9 cellular contexts compared by ENCODE assay signal in the genomic region with DNA sequence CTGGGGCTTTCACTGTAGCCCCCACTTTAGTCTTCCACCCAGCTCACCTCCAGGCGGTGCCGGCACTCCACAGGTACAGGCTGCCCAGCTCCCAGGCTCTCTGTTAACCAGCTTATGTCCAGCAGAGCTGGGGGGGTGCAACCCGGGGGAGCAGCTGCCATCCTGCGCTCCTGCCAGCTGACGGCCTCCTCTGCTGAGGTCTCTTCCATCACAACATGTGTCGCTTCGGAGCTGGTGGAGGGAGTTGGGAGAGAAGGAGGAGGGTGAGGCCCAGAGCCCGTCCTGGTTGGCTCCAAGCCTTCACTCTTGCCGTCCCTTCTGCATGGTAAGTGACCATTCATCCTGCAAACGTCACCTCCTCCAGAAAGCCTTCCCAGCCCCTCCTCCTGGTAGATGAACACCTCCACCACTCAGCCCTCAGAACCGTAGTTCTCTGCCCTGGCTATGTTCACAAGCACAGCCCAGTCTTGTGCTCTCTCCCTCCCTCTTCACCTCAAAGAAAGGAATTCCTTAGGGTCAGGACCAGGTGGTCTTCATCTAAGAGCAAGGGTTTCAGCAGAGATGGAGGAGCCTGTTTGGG. TPM values are rescaled to one million over a fixed set of nuclear protein-coding genes. Genes with fewer than 3 reads are reported as not detected.
DNase-seq lines count a peak whose midpoint lies in the region; ATAC-seq and TF ChIP-seq lines count a peak whose summit lies in the region.
"Had no signal": no experiment of that assay in that cellular context is flagged by ENCODE, and none has a peak within 500 bp of the region (broad histone marks: within the 10 kb centered on the region; RNA-seq: fewer than 3 reads in every experiment).

No MANE protein-coding gene starts in this region.

- H3K27ac ChIP-seq in lower lobe of right lung, result no peak overlapping the region
- H3K27ac ChIP-seq in upper lobe of right lung, result no peak overlapping the region

- H3K27me3 ChIP-seq in lower lobe of right lung (ENCODE audit: low read depth) (no peaks in the 10 kb centered on the region), upper lobe of right lung (no peaks in the 10 kb centered on the region)

- H3K27me3 Mint-ChIP-seq in activated naive CD8-positive, alpha-beta T cell treated with anti-CD3 and anti-CD28 coated beads, Interleukin-2, amount 10 ng/mL, durations not matched to agents 7 days and 5 days, result no peaks in the 10 kb centered on the region

- peaks cover 22% of the 10 kb centered on the region for H3K4me1 ChIP-seq in lower lobe of right lung
- peaks cover 20% of the 10 kb centered on the region for H3K4me1 ChIP-seq in upper lobe of right lung

- peaks cover 32% of the 10 kb centered on the region for H3K4me1 Mint-ChIP-seq in activated naive CD8-positive, alpha-beta T cell treated with anti-CD3 and anti-CD28 coated beads, Interleukin-2, amount 10 ng/mL, durations not matched to agents 7 days and 5 days

- POLR2A ChIA-PET in activated naive CD8-positive, alpha-beta T cell treated with anti-CD3 and anti-CD28 coated beads, Interleukin-2, amount 10 ng/mL, durations not matched to agents 7 days and 5 days (lab: Charles Lee), result interaction anchor here (0.8 to 1.9 kb wide), 15 partner anchors 9 to 897 kb away, joined by 3 to 20 read pairs (median 5); a partner anchor contains a TSS

- H3K27ac Mint-ChIP-seq in activated naive CD8-positive, alpha-beta T cell treated with anti-CD3 and anti-CD28 coated beads, Interleukin-2, amount 10 ng/mL, durations not matched to agents 7 days and 5 days, result peak overlapping the region; percentile 93

- ATAC-seq in Right ventricle myocardium inferior (no peak), lower lobe of right lung (no peak), upper lobe of right lung (no peak), HG03095 (IDR thresholded peaks at IDR 0.05; ENCODE audit: unreplicated experiment) (no peak), GM21717 (IDR thresholded peaks at IDR 0.05; ENCODE audit: unreplicated experiment) (no peak)
- ATAC-seq in activated naive CD8-positive, alpha-beta T cell treated with anti-CD3 and anti-CD28 coated beads, Interleukin-2, amount 10 ng/mL, durations not matched to agents 7 days and 5 days (ENCODE audit: low read depth), result no peak

- H3K9me3 ChIP-seq in lower lobe of right lung (no peaks in the 10 kb centered on the region), upper lobe of right lung (no peaks in the 10 kb centered on the region)

- TF ChIP-seq CTCF in lower lobe of right lung (IDR thresholded peaks at IDR 0.05) (no peak), upper lobe of right lung (IDR thresholded peaks at IDR 0.05) (no peak), GM13976 (IDR thresholded peaks at IDR 0.05; ENCODE audit: borderline replicate concordance, control extremely low read depth, extremely low read depth, insufficient read depth, missing control alignments) (no peak)

- peak overlapping the region; percentile 90 for H3K4me3 ChIP-seq in lower lobe of right lung
- peak overlapping the region; percentile 87 for H3K4me3 ChIP-seq in upper lobe of right lung

- intact Hi-C loops in Right ventricle myocardium inferior (cut with DNase I), result no loop called here
- intact Hi-C loops in cardiac septum (cut with DNase I), result no loop called here
- intact Hi-C loops in lower lobe of right lung (cut with DNase I), result no loop called here
- intact Hi-C loops in upper lobe of right lung (cut with DNase I), result no loop called here

- peaks cover 15% of the 10 kb centered on the region for H3K36me3 Mint-ChIP-seq in activated naive CD8-positive, alpha-beta T cell treated with anti-CD3 and anti-CD28 coated beads, Interleukin-2, amount 10 ng/mL, durations not matched to agents 7 days and 5 days

- H3K9me3 Mint-ChIP-seq in activated naive CD8-positive, alpha-beta T cell treated with anti-CD3 and anti-CD28 coated beads, Interleukin-2, amount 10 ng/mL, durations not matched to agents 7 days and 5 days, result no peaks in the 10 kb centered on the region

- peaks cover 49% of the 10 kb centered on the region for H3K36me3 ChIP-seq in lower lobe of right lung
- H3K36me3 ChIP-seq in upper lobe of right lung, result peaks cover 49% of the 10 kb centered on the region

- DNase-seq in Right ventricle myocardium inferior (ENCODE audit: missing footprints) (peak; percentile 66), cardiac septum (ENCODE audit: low spot score) (no peak), lower lobe of right lung (peak; percentile 41), upper lobe of right lung (no peak), GM13976 (ENCODE audit: low spot score) (no peak)
- no peak for DNase-seq in activated naive CD8-positive, alpha-beta T cell treated with anti-CD3 and anti-CD28 coated beads, Interleukin-2, amount 10 ng/mL, durations not matched to agents 7 days and 5 days
- DNase-seq: COR-L47 had no signal

- peak overlapping the region; percentile 92 for H3K4me3 Mint-ChIP-seq in activated naive CD8-positive, alpha-beta T cell treated with anti-CD3 and anti-CD28 coated beads, Interleukin-2, amount 10 ng/mL, durations not matched to agents 7 days and 5 days

- in situ Hi-C loops in GM13976 (cut with MboI; ENCODE audit: low sequenced_read_pairs, unreplicated experiment), result no loop called here

RNA-seq across cellular contexts. Expression of a gene that starts 1.6 kb away (rescaled TPM):
- total RNA-seq in Right ventricle myocardium inferior, result 16.1 TPM
- 13.9 TPM for total RNA-seq in cardiac septum
- 10 to 100 TPM; 51.0 to 54.5 TPM for total RNA-seq in activated naive CD8-positive, alpha-beta T cell treated with anti-CD3 and anti-CD28 coated beads, Interleukin-2, amount 10 ng/mL, durations not matched to agents 7 days and 5 days
- total RNA-seq in lower lobe of right lung, result 24.2 TPM
- 26.8 TPM for total RNA-seq in upper lobe of right lung

RNA-seq across cellular contexts. Expression of a gene that starts 15.4 kb away (rescaled TPM):
- total RNA-seq in Right ventricle myocardium inferior (1,123 TPM), cardiac septum (322 TPM), lower lobe of right lung (0.44 TPM), upper lobe of right lung (1.1 TPM)
- 1 to 10 TPM in 1 of 2 experiments, under 1 TPM in 1; 0.74 to 2.1 TPM for total RNA-seq in activated naive CD8-positive, alpha-beta T cell treated with anti-CD3 and anti-CD28 coated beads, Interleukin-2, amount 10 ng/mL, durations not matched to agents 7 days and 5 days

RNA-seq across cellular contexts. Expression of a gene that starts 23.4 kb away (rescaled TPM):
- total RNA-seq in Right ventricle myocardium inferior, result 13.6 TPM
- 93.1 TPM for total RNA-seq in cardiac septum
- total RNA-seq in activated naive CD8-positive, alpha-beta T cell treated with anti-CD3 and anti-CD28 coated beads, Interleukin-2, amount 10 ng/mL, durations not matched to agents 7 days and 5 days, result 10 to 100 TPM; 21.5 to 22.0 TPM
- total RNA-seq in lower lobe of right lung, result 82.5 TPM
- total RNA-seq in upper lobe of right lung, result 272 TPM

RNA-seq across cellular contexts. Expression of a gene that starts 36.3 kb away (rescaled TPM):
- total RNA-seq in Right ventricle myocardium inferior (36.0 TPM), cardiac septum (48.9 TPM), lower lobe of right lung (109 TPM), upper lobe of right lung (93.7 TPM)
- 100 to 1,000 TPM; 152 to 157 TPM for total RNA-seq in activated naive CD8-positive, alpha-beta T cell treated with anti-CD3 and anti-CD28 coated beads, Interleukin-2, amount 10 ng/mL, durations not matched to agents 7 days and 5 days

RNA-seq across cellular contexts. Expression of a gene that starts 42.6 kb away (rescaled TPM):
- 87.3 TPM for total RNA-seq in Right ventricle myocardium inferior
- 88.1 TPM for total RNA-seq in cardiac septum
- 10 to 100 TPM; 99.3 to 99.4 TPM for total RNA-seq in activated naive CD8-positive, alpha-beta T cell treated with anti-CD3 and anti-CD28 coated beads, Interleukin-2, amount 10 ng/mL, durations not matched to agents 7 days and 5 days
- 48.3 TPM for total RNA-seq in lower lobe of right lung
- 60.2 TPM for total RNA-seq in upper lobe of right lung

Comparison
In these comparisons a context has a peak if more than half of its experiments do, and no peak if none do; other contexts are left out.
1. DNase-seq: peak in Right ventricle myocardium inferior (single experiment) and lower lobe of right lung (single experiment); none in cardiac septum (single experiment), activated naive CD8-positive, alpha-beta T cell treated with anti-CD3 and anti-CD28 coated beads, Interleukin-2, amount 10 ng/mL, durations not matched to agents 7 days and 5 days (single experiment), upper lobe of right lung (single experiment) and GM13976 (single experiment).
2. RNA of a gene that starts 15.4 kb away (total RNA-seq): 1,123 TPM in Right ventricle myocardium inferior (single experiment) and 322 TPM in cardiac septum (single experiment); 0.74 to 2.1 TPM in activated naive CD8-positive, alpha-beta T cell treated with anti-CD3 and anti-CD28 coated beads, Interleukin-2, amount 10 ng/mL, durations not matched to agents 7 days and 5 days, 1.1 TPM in upper lobe of right lung (single experiment) and 0.44 TPM in lower lobe of right lung (single experiment); every median in the first group is over 100 times any median in the second.